ENCODE assay signal across 21 cellular contexts in genomic region chr9:34863426-34863825, GRCh38.
"Had no signal": no experiment of that assay in that cellular context is flagged by ENCODE, and none has a peak within 500 bp of the region (broad histone marks: within the 10 kb centered on the region; RNA-seq: fewer than 3 reads in every experiment).

No MANE protein-coding gene starts in this region.

- H3K27ac ChIP-seq: hepatocyte, left ventricle myocardium inferior, ovary, prostate gland, skin epidermis, suprapubic skin, thoracic aorta, tibial artery, upper lobe of right lung had no signal

- H3K79me2 ChIP-seq: hepatocyte had no signal

- H3K9me3 ChIP-seq: ovary, prostate gland, thoracic aorta, upper lobe of right lung had no signal

- H3K4me2 ChIP-seq: hepatocyte had no signal

- H3K27me3 ChIP-seq: ovary, suprapubic skin, upper lobe of right lung had no signal

- DNase-seq: islet precursor cell; left ventricle myocardium inferior; midbrain; mucosa of descending colon; naive thymus-derived CD4-positive, alpha-beta T cell; ovary; retina; right cardiac atrium; stimulated activated CD4-positive, alpha-beta T cell treated with anti-CD3 and anti-CD28 coated beads, Interleukin-12 subunit alpha, Interleukin-12 subunit beta, amount 100 ng/mL, for 4 hours; stimulated activated CD4-positive, alpha-beta T cell treated with anti-CD3 and anti-CD28 coated beads, Interleukin-15, amount 100 ng/mL, for 24 hours; stimulated activated CD4-positive, alpha-beta T cell treated with anti-CD3 and anti-CD28 coated beads, Interleukin-4, amount 100 ng/mL, for 24 hours; stimulated activated naive CD4-positive, alpha-beta T cell; tibial artery; trophoblast cell; upper lobe of right lung had no signal

- H3K36me3 ChIP-seq: left ventricle myocardium inferior, ovary, prostate gland, suprapubic skin, thoracic aorta, tibial artery, upper lobe of right lung had no signal

- H2AFZ ChIP-seq: hepatocyte had no signal

- H3K4me1 ChIP-seq: prostate gland, suprapubic skin, tibial artery, upper lobe of right lung had no signal

- H3K4me3 ChIP-seq: hepatocyte, left ventricle myocardium inferior, lung, mucosa of descending colon, ovary, prostate gland, skin epidermis, suprapubic skin, thoracic aorta, tibial artery, upper lobe of right lung had no signal
